ENCODE assay signal across 1 cellular context in the genomic region with DNA sequence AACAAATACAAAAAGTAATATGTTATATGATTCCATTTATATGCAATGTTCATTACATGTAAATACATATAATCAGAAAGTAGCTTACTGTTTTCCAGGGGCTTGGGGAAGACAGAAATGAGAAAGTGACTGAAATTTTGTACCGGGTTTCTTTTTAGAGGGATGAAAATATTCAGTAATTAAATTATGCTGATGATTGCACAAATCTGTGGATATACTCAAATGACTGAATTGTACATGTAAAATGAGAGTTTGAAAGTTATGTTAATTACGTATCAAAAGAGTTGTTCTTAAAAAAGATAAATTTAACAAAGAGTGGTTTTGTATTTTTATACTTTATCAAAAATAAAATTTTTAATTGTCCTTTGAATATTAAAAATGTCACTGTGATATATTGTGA.
TF ChIP-seq lines count a peak whose summit lies in the region.

No MANE protein-coding gene starts in this region.

TF ChIP-seq in IMR-90, 13 proteins besides CTCF, POLR2A, EP300 and RAD21 (continued from another document):
- TF ChIP-seq RCOR1 (IDR thresholded peaks at IDR 0.05; ENCODE audit: insufficient replicate concordance, low read length) (no peak), FOS (IDR thresholded peaks at IDR 0.05; ENCODE audit: low read depth, low read length) (no peak)
